Comparison of ENCODE assay signal across 26 cellular contexts in genomic region chr20:10347481-10347880, GRCh38.
"Had no signal": no experiment of that assay in that cellular context is flagged by ENCODE, and none has a peak within 500 bp of the region (broad histone marks: within the 10 kb centered on the region; RNA-seq: fewer than 3 reads in every experiment).

No MANE protein-coding gene starts in this region.

- H3K27me3 ChIP-seq: colonic mucosa, esophagus squamous epithelium, gastrocnemius medialis, left lung had no signal

- H3K27ac ChIP-seq: colonic mucosa, epithelial cell of prostate, esophagus squamous epithelium, gastrocnemius medialis, heart right ventricle, left lung had no signal

- DNase-seq: colonic mucosa; cortex of kidney; effector CD8-positive, alpha-beta T cell; effector memory CD8-positive, alpha-beta T cell; endodermal cell; erythroblast; esophagus squamous epithelium; foreskin fibroblast; foreskin melanocyte; gastrocnemius medialis; glutamatergic neuron; head of caudate nucleus; heart right ventricle; hippocampal formation; left cardiac atrium; left lung; left ventricle myocardium superior; mammary epithelial cell; mesendoderm; midbrain had no signal

- ATAC-seq: effector memory CD8-positive, alpha-beta T cell; esophagus mucosa; gastrocnemius medialis; heart right ventricle; left cardiac atrium; left lung; left ventricle myocardium superior had no signal

- H3K36me3 ChIP-seq: colonic mucosa, esophagus squamous epithelium, gastrocnemius medialis, heart right ventricle, left lung had no signal

- H3K4me1 ChIP-seq: colonic mucosa, esophagus squamous epithelium, gastrocnemius medialis, left lung had no signal

- H3K9me3 ChIP-seq: colonic mucosa, esophagus squamous epithelium, gastrocnemius medialis, heart right ventricle, left lung had no signal

- FAIRE-seq: endometrium, islet of Langerhans, keratinocyte had no signal

- H3K4me3 ChIP-seq: colonic mucosa, esophagus squamous epithelium, gastrocnemius medialis, heart right ventricle, left lung, lung had no signal
